14 cellular contexts compared by ENCODE assay signal in genomic region chr1:185312361-185312760, GRCh38.
DNase-seq lines count a peak whose midpoint lies in the region; TF ChIP-seq lines count a peak whose summit lies in the region.
"Had no signal": no experiment of that assay in that cellular context is flagged by ENCODE, and none has a peak within 500 bp of the region (broad histone marks: within the 10 kb centered on the region; RNA-seq: fewer than 3 reads in every experiment).

No MANE protein-coding gene starts in this region.

- H3K36me3 ChIP-seq in Loucy (ENCODE audit: insufficient read depth, low read length), result peaks cover 42% of the 10 kb centered on the region
- peaks cover 38% of the 10 kb centered on the region for H3K36me3 ChIP-seq in neutrophil

- H3K4me3 Mint-ChIP-seq in T-helper 1 cell treated with Interleukin-12 subunit alpha and Interleukin-12 subunit beta and Interleukin-4 antibody, amounts not matched to agents 30 μg/mL and 1 μg/mL, for 36 hours, result peak overlapping the region; percentile 99
- H3K4me3 Mint-ChIP-seq in dendritic cell treated with granulocyte-macrophage colony-stimulating factor and Interleukin-4, amounts not matched to agents 40 ng/mL and 50 ng/mL, for 4 days, result peak overlapping the region; percentile 34

- H2AFZ ChIP-seq in Loucy (ENCODE audit: low read length), result no peak overlapping the region

- peaks cover 43% of the 10 kb centered on the region for H3K36me3 Mint-ChIP-seq in T-helper 1 cell treated with Interleukin-12 subunit alpha and Interleukin-12 subunit beta and Interleukin-4 antibody, amounts not matched to agents 30 μg/mL and 1 μg/mL, for 36 hours (ENCODE audit: low read depth)
- H3K36me3 Mint-ChIP-seq in dendritic cell treated with granulocyte-macrophage colony-stimulating factor and Interleukin-4, amounts not matched to agents 40 ng/mL and 50 ng/mL, for 4 days (ENCODE audit: low read depth), result peaks cover 64% of the 10 kb centered on the region

- peak overlapping the region; percentile 99 for H3K27ac ChIP-seq in neutrophil
- H3K27ac ChIP-seq: upper lobe of left lung had no signal

- H3K4me1 ChIP-seq in Loucy (ENCODE audit: insufficient read depth, low read length, poor library complexity, severe bottlenecking), result peaks cover 64% of the 10 kb centered on the region
- peaks cover 67 to 70% of the 10 kb centered on the region in 2 experiments for H3K4me1 ChIP-seq in neutrophil (ENCODE audit: control insufficient read depth in 1 of 2, insufficient read depth in 1 of 2, low read depth in 1 of 2, low read length in 1 of 2)

- TF ChIP-seq CTCF in Loucy (conservative IDR thresholded peaks at IDR 0.05; ENCODE audit: low read length) (no peak), neutrophil (IDR thresholded peaks at IDR 0.05) (no peak)

- peak overlapping the region; percentile 98 for H3K9ac ChIP-seq in Loucy (ENCODE audit: low read depth, low read length, poor library complexity, severe bottlenecking)

- H3K27me3 ChIP-seq in Loucy (ENCODE audit: insufficient read depth, low read length, poor library complexity, severe bottlenecking), result peaks cover 7% of the 10 kb centered on the region
- no peaks in the 10 kb centered on the region for H3K27me3 ChIP-seq in neutrophil
- H3K27me3 ChIP-seq: upper lobe of left lung had no signal

- DNase-seq in T-helper 1 cell (no peak), NCI-H774 (lab: John Stamatoyannopoulos, UW) (no peak), NCI-H1417 (lab: John Stamatoyannopoulos, UW) (no peak)
- DNase-seq in stimulated activated naive CD4-positive, alpha-beta T cell (lab: John Stamatoyannopoulos, UW), result no peak
- DNase-seq: activated CD4-positive, CD25-positive, alpha-beta regulatory T cell treated with anti-CD3 and anti-CD28 coated beads, Interleukin-2, amount 50 U/mL, for 72 hours; cerebellar nuclear complex; DMS79 treated with DMSO at 0.1 percent for 48 hours; NCI-H187 treated with DMSO at 0.1 percent for 48 hours; upper lobe of left lung had no signal

- H3K9me3 Mint-ChIP-seq in T-helper 1 cell treated with Interleukin-12 subunit alpha and Interleukin-12 subunit beta and Interleukin-4 antibody, amounts not matched to agents 30 μg/mL and 1 μg/mL, for 36 hours, result no peaks in the 10 kb centered on the region
- no peaks in the 10 kb centered on the region for H3K9me3 Mint-ChIP-seq in dendritic cell treated with granulocyte-macrophage colony-stimulating factor and Interleukin-4, amounts not matched to agents 40 ng/mL and 50 ng/mL, for 4 days
- H3K9me3 Mint-ChIP-seq: IgD-negative memory B cell had no signal

- no peaks in the 10 kb centered on the region for H3F3A ChIP-seq in Loucy (ENCODE audit: low read depth)

- H3K79me2 ChIP-seq in Loucy (ENCODE audit: insufficient read depth, low read length), result peaks cover 95% of the 10 kb centered on the region

- intact Hi-C loops in dendritic cell treated with granulocyte-macrophage colony-stimulating factor and Interleukin-4, amounts not matched to agents 40 ng/mL and 50 ng/mL, for 4 days (cut with micrococcal nuclease), result loop anchor here (5.0 kb wide), 1 partner anchor 360 kb away; no protein-coding TSS in a partner anchor

- no peaks in the 10 kb centered on the region for H3K9me2 ChIP-seq in Loucy (replicated peaks; ENCODE audit: low read depth, low read length)

- H3K4me1 Mint-ChIP-seq in T-helper 1 cell treated with Interleukin-12 subunit alpha and Interleukin-12 subunit beta and Interleukin-4 antibody, amounts not matched to agents 30 μg/mL and 1 μg/mL, for 36 hours (ENCODE audit: low read depth), result peaks cover 36% of the 10 kb centered on the region
- peaks cover 33% of the 10 kb centered on the region for H3K4me1 Mint-ChIP-seq in dendritic cell treated with granulocyte-macrophage colony-stimulating factor and Interleukin-4, amounts not matched to agents 40 ng/mL and 50 ng/mL, for 4 days (ENCODE audit: low read depth)

- no peaks in the 10 kb centered on the region for H3K9me3 ChIP-seq in Loucy (ENCODE audit: insufficient read depth, low read depth, low read length)
- H3K9me3 ChIP-seq in neutrophil, result no peaks in the 10 kb centered on the region
- H3K9me3 ChIP-seq: upper lobe of left lung had no signal

- H3K27me3 Mint-ChIP-seq in T-helper 1 cell treated with Interleukin-12 subunit alpha and Interleukin-12 subunit beta and Interleukin-4 antibody, amounts not matched to agents 30 μg/mL and 1 μg/mL, for 36 hours (ENCODE audit: low read depth), result no peaks in the 10 kb centered on the region
- no peaks in the 10 kb centered on the region for H3K27me3 Mint-ChIP-seq in dendritic cell treated with granulocyte-macrophage colony-stimulating factor and Interleukin-4, amounts not matched to agents 40 ng/mL and 50 ng/mL, for 4 days
- H3K27me3 Mint-ChIP-seq: IgD-negative memory B cell had no signal

- peak overlapping the region; percentile 22 for H3K27ac Mint-ChIP-seq in T-helper 1 cell treated with Interleukin-12 subunit alpha and Interleukin-12 subunit beta and Interleukin-4 antibody, amounts not matched to agents 30 μg/mL and 1 μg/mL, for 36 hours
- peak overlapping the region; percentile 39 for H3K27ac Mint-ChIP-seq in dendritic cell treated with granulocyte-macrophage colony-stimulating factor and Interleukin-4, amounts not matched to agents 40 ng/mL and 50 ng/mL, for 4 days

- peaks cover 89% of the 10 kb centered on the region for H4K20me1 ChIP-seq in Loucy (ENCODE audit: insufficient read depth, low read length, poor library complexity, severe bottlenecking)

- peak overlapping the region; percentile 99 for H3K4me3 ChIP-seq in Loucy (ENCODE audit: low read length, poor library complexity, severe bottlenecking)
- peak overlapping the region; percentile 93 to 98 for H3K4me3 ChIP-seq in neutrophil (ENCODE audit: low read depth in 1 of 2, low read length in 1 of 2)
- H3K4me3 ChIP-seq: upper lobe of left lung had no signal

- peak overlapping the region; percentile 98 for H3K4me2 ChIP-seq in Loucy (ENCODE audit: low read depth, low read length, poor library complexity, severe bottlenecking)
